In the genomic region with DNA sequence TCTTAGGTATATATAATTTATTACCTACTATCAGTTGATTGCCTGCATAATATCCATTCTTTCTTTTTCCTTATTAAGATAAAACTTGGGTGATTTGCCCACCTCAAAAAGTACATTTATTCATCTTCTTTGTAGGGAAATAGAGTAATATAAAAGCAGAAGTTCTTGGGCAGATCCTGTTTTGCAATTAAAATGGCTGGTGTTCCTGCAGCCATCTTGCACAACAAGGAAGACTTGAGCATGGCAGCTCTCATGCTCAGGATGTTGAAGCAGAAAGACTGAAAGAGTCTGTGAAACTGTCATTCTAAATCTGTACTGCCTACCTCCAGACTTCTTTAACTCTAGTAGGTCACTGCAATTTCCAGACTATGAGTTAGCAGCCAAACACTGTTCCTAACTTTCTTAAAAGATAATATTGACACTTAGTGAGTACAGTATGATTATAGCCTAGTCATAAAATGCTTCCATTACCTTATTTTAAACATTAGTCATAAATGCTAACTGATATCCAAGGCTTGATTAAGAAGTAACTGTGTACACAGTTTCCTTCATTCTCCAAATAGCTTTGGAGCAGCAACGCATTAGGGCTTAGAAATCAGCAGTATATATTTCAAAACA, we compare ENCODE assay signal across 28 cellular contexts. TPM values are rescaled to one million over a fixed set of nuclear protein-coding genes. Genes with fewer than 3 reads are reported as not detected.
"Had no signal": no experiment of that assay in that cellular context is flagged by ENCODE, and none has a peak within 500 bp of the region (broad histone marks: within the 10 kb centered on the region; RNA-seq: fewer than 3 reads in every experiment).

No MANE protein-coding gene starts in this region.

- H3K27ac ChIP-seq: breast epithelium, esophagus squamous epithelium, gastrocnemius medialis, neutrophil, parathyroid adenoma, suprapubic skin, tibial nerve, uterus had no signal

- H3K27me3 Mint-ChIP-seq: activated CD4-positive, alpha-beta T cell treated with anti-CD3 and anti-CD28 coated beads for 36 hours; activated naive CD8-positive, alpha-beta T cell treated with anti-CD3 and anti-CD28 coated beads for 36 hours; natural killer cell treated with Interleukin-12 subunit alpha and Interleukin-12 subunit beta and Interleukin-15 and Interleukin-18, amount 100 ng/mL, for 72 hours; stimulated activated naive CD8-positive, alpha-beta T cell treated with anti-CD3 and anti-CD28 coated beads, Interleukin-15, Interleukin-2, amounts not matched to agents 100 ng/mL and 50 ng/mL, for 24 hours had no signal

- H3K4me3 ChIP-seq: breast epithelium, esophagus squamous epithelium, gastrocnemius medialis, suprapubic skin, tibial nerve, uterus had no signal

- DNase-seq: activated CD4-positive, alpha-beta T cell treated with anti-CD3 and anti-CD28 coated beads for 36 hours; activated CD4-positive, alpha-beta T cell treated with anti-CD3 and anti-CD28 coated beads, Interleukin-2, amount 50 U/mL, for 4 hours; activated CD8-positive, alpha-beta memory T cell treated with anti-CD3 and anti-CD28 coated beads, Interleukin-2, amount 50 U/mL, for 48 hours; activated naive CD4-positive, alpha-beta T cell treated with Interleukin-2 at 50 U/mL for 16 hours; activated naive CD8-positive, alpha-beta T cell treated with anti-CD3 and anti-CD28 coated beads for 36 hours; activated T-cell treated with anti-CD3 and anti-CD28 coated beads, Interleukin-2, amount 50 U/mL, for 4 hours; cortex of kidney; endodermal cell; esophagus squamous epithelium; gastrocnemius medialis; hypothalamus; left ventricle myocardium superior; midbrain; right cardiac atrium; stimulated activated CD4-positive, alpha-beta T cell treated with anti-CD3 and anti-CD28 coated beads, Interleukin-1b, Interleukin-23, amount 100 ng/mL, for 48 hours; T-helper 9 cell; uterus had no signal

- H3K9me3 Mint-ChIP-seq: activated naive CD8-positive, alpha-beta T cell treated with anti-CD3 and anti-CD28 coated beads for 36 hours; activated T-cell treated with anti-CD3 and anti-CD28 coated beads, Interleukin-2, amount 50 U/mL, for 4 hours; endodermal cell; natural killer cell treated with Interleukin-12 subunit alpha and Interleukin-12 subunit beta and Interleukin-15 and Interleukin-18, amount 100 ng/mL, for 72 hours; stimulated activated naive CD8-positive, alpha-beta T cell treated with anti-CD3 and anti-CD28 coated beads, Interleukin-15, Interleukin-2, amounts not matched to agents 100 ng/mL and 50 ng/mL, for 24 hours had no signal

- H3K79me2 ChIP-seq: parathyroid adenoma had no signal

- H3K9ac ChIP-seq: parathyroid adenoma had no signal

- H3K4me3 Mint-ChIP-seq: activated CD4-positive, alpha-beta T cell treated with anti-CD3 and anti-CD28 coated beads for 36 hours; activated naive CD8-positive, alpha-beta T cell treated with anti-CD3 and anti-CD28 coated beads for 36 hours; activated T-cell treated with anti-CD3 and anti-CD28 coated beads, Interleukin-2, amount 50 U/mL, for 4 hours; endodermal cell; natural killer cell treated with Interleukin-12 subunit alpha and Interleukin-12 subunit beta and Interleukin-15 and Interleukin-18, amount 100 ng/mL, for 72 hours; stimulated activated naive CD8-positive, alpha-beta T cell treated with anti-CD3 and anti-CD28 coated beads, Interleukin-15, Interleukin-2, amounts not matched to agents 100 ng/mL and 50 ng/mL, for 24 hours; WTC11 had no signal

- H3K4me1 Mint-ChIP-seq: activated CD4-positive, alpha-beta T cell treated with anti-CD3 and anti-CD28 coated beads for 36 hours; activated naive CD8-positive, alpha-beta T cell treated with anti-CD3 and anti-CD28 coated beads for 36 hours; endodermal cell; WTC11 had no signal

- ATAC-seq: activated CD4-positive, alpha-beta T cell treated with anti-CD3 and anti-CD28 coated beads for 36 hours; activated T-cell treated with anti-CD3 and anti-CD28 coated beads, Interleukin-2, amount 50 U/mL, for 4 hours; gastrocnemius medialis; left ventricle myocardium superior; natural killer cell treated with Interleukin-12 subunit alpha and Interleukin-12 subunit beta and Interleukin-15 and Interleukin-18, amount 100 ng/mL, for 72 hours; right cardiac atrium; WTC11 had no signal

- H3K27me3 ChIP-seq: breast epithelium, esophagus squamous epithelium, gastrocnemius medialis, neutrophil, suprapubic skin, tibial nerve, uterus had no signal

- H3K4me1 ChIP-seq: breast epithelium, esophagus squamous epithelium, gastrocnemius medialis, parathyroid adenoma, suprapubic skin, tibial nerve, uterus had no signal

- H3K36me3 Mint-ChIP-seq: activated naive CD8-positive, alpha-beta T cell treated with anti-CD3 and anti-CD28 coated beads for 36 hours; natural killer cell treated with Interleukin-12 subunit alpha and Interleukin-12 subunit beta and Interleukin-15 and Interleukin-18, amount 100 ng/mL, for 72 hours; WTC11 had no signal

- H2AFZ ChIP-seq: parathyroid adenoma had no signal

- FAIRE-seq: astrocyte had no signal

- H3K36me3 ChIP-seq: breast epithelium, esophagus squamous epithelium, gastrocnemius medialis, neutrophil, suprapubic skin, tibial nerve, uterus had no signal

- H3K9me3 ChIP-seq: breast epithelium, esophagus squamous epithelium, gastrocnemius medialis, neutrophil, suprapubic skin, tibial nerve, uterus had no signal

- H3K27ac Mint-ChIP-seq: activated CD4-positive, alpha-beta T cell treated with anti-CD3 and anti-CD28 coated beads for 36 hours; activated naive CD8-positive, alpha-beta T cell treated with anti-CD3 and anti-CD28 coated beads for 36 hours; endodermal cell; natural killer cell treated with Interleukin-12 subunit alpha and Interleukin-12 subunit beta and Interleukin-15 and Interleukin-18, amount 100 ng/mL, for 72 hours; stimulated activated naive CD8-positive, alpha-beta T cell treated with anti-CD3 and anti-CD28 coated beads, Interleukin-15, Interleukin-2, amounts not matched to agents 100 ng/mL and 50 ng/mL, for 24 hours; WTC11 had no signal

RNA-seq across cellular contexts. Expression of a gene that starts 24.6 kb away (rescaled TPM):
- total RNA-seq: activated CD4-positive, alpha-beta T cell treated with anti-CD3 and anti-CD28 coated beads for 36 hours; activated CD8-positive, alpha-beta memory T cell treated with anti-CD3 and anti-CD28 coated beads for 36 hours; activated naive CD8-positive, alpha-beta T cell treated with anti-CD3 and anti-CD28 coated beads for 36 hours; activated T-cell treated with anti-CD3 and anti-CD28 coated beads, Interleukin-2, amount 50 U/mL, for 4 hours; gastrocnemius medialis; left ventricle myocardium superior; natural killer cell treated with Interleukin-12 subunit alpha and Interleukin-12 subunit beta and Interleukin-15 and Interleukin-18, amount 100 ng/mL, for 72 hours; right cardiac atrium; skeletal muscle tissue had no signal
- polyA plus RNA-seq: right cardiac atrium had no signal
